In genomic region chr14:105374389-105374788, GRCh38 we compare ENCODE assay signal across 1 cellular context.
TF ChIP-seq lines count a peak whose summit lies in the region.

No MANE protein-coding gene starts in this region.

TF ChIP-seq in HCT116, 20 proteins besides CTCF, POLR2A, EP300 and RAD21 (continued from another document):
- TF ChIP-seq REST (IDR thresholded peaks at IDR 0.05; ENCODE audit: low read depth) (no peak), SIN3A (IDR thresholded peaks at IDR 0.05; ENCODE audit: low read depth) (no peak), CEBPB (IDR thresholded peaks at IDR 0.05; ENCODE audit: low read depth) (no peak), TCF7L2 (IDR thresholded peaks at IDR 0.05; ENCODE audit: borderline replicate concordance, extremely low read depth, insufficient read depth, insufficient read length) (no peak), FOSL1 (IDR thresholded peaks at IDR 0.05; ENCODE audit: low read depth) (no peak)
